In the genomic region with DNA sequence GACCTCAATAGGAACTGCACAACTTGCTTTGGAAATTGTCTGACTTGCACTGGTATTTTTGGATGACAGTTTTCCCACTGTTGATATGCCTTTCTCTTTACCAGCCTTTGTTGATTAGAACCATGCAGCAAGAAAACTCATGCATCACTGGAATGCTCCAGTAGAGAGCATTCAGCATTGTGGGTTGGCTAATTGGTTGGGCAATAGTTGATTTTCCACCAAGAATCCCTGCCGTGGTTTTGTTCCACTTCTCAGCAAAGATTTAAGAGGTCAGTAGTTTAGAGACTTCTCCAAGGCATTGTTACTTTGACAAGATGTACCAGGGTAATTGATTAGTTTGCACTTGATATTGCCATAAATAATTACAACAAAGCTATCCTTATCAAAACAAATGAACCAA, we compare ENCODE assay signal across 25 cellular contexts.
"Had no signal": no experiment of that assay in that cellular context is flagged by ENCODE, and none has a peak within 500 bp of the region (broad histone marks: within the 10 kb centered on the region; RNA-seq: fewer than 3 reads in every experiment).

No MANE protein-coding gene starts in this region.

- H3K4me3 Mint-ChIP-seq: dendritic cell treated with granulocyte-macrophage colony-stimulating factor and Interleukin-4, amounts not matched to agents 40 ng/mL and 50 ng/mL, for 4 days; effector memory CD8-positive, alpha-beta T cell; endodermal cell; mesothelial cell of epicardium had no signal

- H3K36me3 Mint-ChIP-seq: mesothelial cell of epicardium had no signal

- H3K27ac Mint-ChIP-seq: dendritic cell treated with granulocyte-macrophage colony-stimulating factor and Interleukin-4, amounts not matched to agents 40 ng/mL and 50 ng/mL, for 4 days; effector memory CD8-positive, alpha-beta T cell; endodermal cell; mesothelial cell of epicardium had no signal

- H3K4me1 Mint-ChIP-seq: endodermal cell, mesothelial cell of epicardium had no signal

- H3K27me3 ChIP-seq: colonic mucosa had no signal

- H3K4me1 ChIP-seq: colonic mucosa, esophagus squamous epithelium, foreskin keratinocyte, gastroesophageal sphincter, heart right ventricle, left lung, lower lobe of right lung had no signal

- H3K27ac ChIP-seq: colonic mucosa, epithelial cell of prostate, esophagus squamous epithelium, foreskin keratinocyte, gastroesophageal sphincter, heart right ventricle, left lung, lower lobe of right lung had no signal

- H3K9me3 Mint-ChIP-seq: dendritic cell treated with granulocyte-macrophage colony-stimulating factor and Interleukin-4, amounts not matched to agents 40 ng/mL and 50 ng/mL, for 4 days; effector memory CD8-positive, alpha-beta T cell; endodermal cell; mesothelial cell of epicardium had no signal

- FAIRE-seq: endometrium, frontal cortex, islet of Langerhans, keratinocyte had no signal

- DNase-seq: colonic mucosa; cortex of kidney; effector CD8-positive, alpha-beta T cell; effector memory CD8-positive, alpha-beta T cell; endodermal cell; erythroblast; esophagus squamous epithelium; foreskin keratinocyte; heart right ventricle; hippocampal formation; left cardiac atrium; left lung; left ventricle myocardium superior; lower lobe of right lung; mesenchymal stem cell; mucosa of descending colon had no signal

- H3K4me3 ChIP-seq: colonic mucosa, esophagus squamous epithelium, gastroesophageal sphincter, heart right ventricle, left lung, lower lobe of right lung, mucosa of descending colon had no signal

- H3K36me3 ChIP-seq: colonic mucosa, esophagus squamous epithelium, gastroesophageal sphincter, heart right ventricle, left lung, lower lobe of right lung had no signal

- H3K9me3 ChIP-seq: colonic mucosa, esophagus squamous epithelium, gastroesophageal sphincter, heart right ventricle, left lung, lower lobe of right lung, mucosa of descending colon had no signal

- ATAC-seq: effector memory CD8-positive, alpha-beta T cell; esophagus mucosa; foreskin keratinocyte; gastroesophageal sphincter; heart right ventricle; left cardiac atrium; left lung; left ventricle myocardium superior; lower lobe of right lung; mucosa of descending colon had no signal
